In genomic region chr11:70744396-70745185, GRCh38 we compare ENCODE assay signal across 27 cellular contexts.
"Had no signal": no experiment of that assay in that cellular context is flagged by ENCODE, and none has a peak within 500 bp of the region (broad histone marks: within the 10 kb centered on the region; RNA-seq: fewer than 3 reads in every experiment).

No MANE protein-coding gene starts in this region.

- H3K36me3 ChIP-seq: esophagus squamous epithelium, heart right ventricle, neutrophil, right lobe of liver, thoracic aorta, transverse colon, vagina had no signal

- H3K27me3 Mint-ChIP-seq: stimulated activated naive CD8-positive, alpha-beta T cell treated with anti-CD3 and anti-CD28 coated beads, Interleukin-15, Interleukin-2, amounts not matched to agents 100 ng/mL and 50 ng/mL, for 24 hours had no signal

- H3K79me2 ChIP-seq: parathyroid adenoma had no signal

- H3K9me3 Mint-ChIP-seq: effector memory CD8-positive, alpha-beta T cell had no signal

- ATAC-seq: effector memory CD8-positive, alpha-beta T cell; heart right ventricle; naive thymus-derived CD8-positive, alpha-beta T cell; right lobe of liver; stimulated activated naive B cell treated with anti-CD40 and anti-IgM and Interleukin-4, amounts not matched to agents 10 μg/mL and 1 μg/mL and 100 μg/mL, for 72 hours had no signal

- H3K9ac ChIP-seq: parathyroid adenoma had no signal

- H3K4me3 ChIP-seq: esophagus squamous epithelium, heart right ventricle, right lobe of liver, thoracic aorta, transverse colon, vagina had no signal

- H3K9me3 ChIP-seq: esophagus squamous epithelium, neutrophil, right lobe of liver, thoracic aorta, transverse colon, vagina had no signal

- H3K4me3 Mint-ChIP-seq: effector memory CD8-positive, alpha-beta T cell; immature natural killer cell; naive thymus-derived CD8-positive, alpha-beta T cell; nephron progenitor cell; stimulated activated naive B cell treated with anti-CD40 and anti-IgM and Interleukin-4, amounts not matched to agents 10 μg/mL and 1 μg/mL and 100 μg/mL, for 72 hours; stimulated activated naive CD8-positive, alpha-beta T cell treated with anti-CD3 and anti-CD28 coated beads, Interleukin-15, Interleukin-2, amounts not matched to agents 100 ng/mL and 50 ng/mL, for 24 hours had no signal

- DNase-seq: cortex of kidney; effector memory CD8-positive, alpha-beta T cell; erythroblast; esophagus squamous epithelium; foreskin melanocyte; glutamatergic neuron; heart right ventricle; hypothalamus; immature natural killer cell; islet precursor cell; mammary epithelial cell; mesendoderm; nephron progenitor cell; right lobe of liver; small intestine; stimulated activated CD4-positive, alpha-beta T cell treated with anti-CD3 and anti-CD28 coated beads, Interleukin-15, amount 100 ng/mL, for 24 hours; stimulated activated CD4-positive, alpha-beta T cell treated with anti-CD3 and anti-CD28 coated beads, Interleukin-2, amount 100 ng/mL, for 48 hours; stimulated activated naive B cell treated with anti-CD40 and anti-IgM and Interleukin-4, amounts not matched to agents 10 μg/mL and 1 μg/mL and 100 μg/mL, for 72 hours; transverse colon had no signal

- FAIRE-seq: endometrium, small intestine had no signal

- H3K4me1 ChIP-seq: esophagus squamous epithelium, parathyroid adenoma, right lobe of liver, transverse colon, vagina had no signal

- H3K27ac ChIP-seq: esophagus squamous epithelium, heart right ventricle, neutrophil, parathyroid adenoma, right lobe of liver, thoracic aorta, transverse colon, vagina had no signal

- H3K36me3 Mint-ChIP-seq: immature natural killer cell had no signal

- H2AFZ ChIP-seq: parathyroid adenoma had no signal

- H3K27me3 ChIP-seq: right lobe of liver, transverse colon, vagina had no signal

- H3K4me1 Mint-ChIP-seq: immature natural killer cell; naive thymus-derived CD8-positive, alpha-beta T cell had no signal

- H3K27ac Mint-ChIP-seq: effector memory CD8-positive, alpha-beta T cell; immature natural killer cell; nephron progenitor cell; progenitor cell of endocrine pancreas; stimulated activated naive B cell treated with anti-CD40 and anti-IgM and Interleukin-4, amounts not matched to agents 10 μg/mL and 1 μg/mL and 100 μg/mL, for 72 hours; stimulated activated naive CD8-positive, alpha-beta T cell treated with anti-CD3 and anti-CD28 coated beads, Interleukin-15, Interleukin-2, amounts not matched to agents 100 ng/mL and 50 ng/mL, for 24 hours had no signal
